1 cellular context compared by ENCODE assay signal in the genomic region with DNA sequence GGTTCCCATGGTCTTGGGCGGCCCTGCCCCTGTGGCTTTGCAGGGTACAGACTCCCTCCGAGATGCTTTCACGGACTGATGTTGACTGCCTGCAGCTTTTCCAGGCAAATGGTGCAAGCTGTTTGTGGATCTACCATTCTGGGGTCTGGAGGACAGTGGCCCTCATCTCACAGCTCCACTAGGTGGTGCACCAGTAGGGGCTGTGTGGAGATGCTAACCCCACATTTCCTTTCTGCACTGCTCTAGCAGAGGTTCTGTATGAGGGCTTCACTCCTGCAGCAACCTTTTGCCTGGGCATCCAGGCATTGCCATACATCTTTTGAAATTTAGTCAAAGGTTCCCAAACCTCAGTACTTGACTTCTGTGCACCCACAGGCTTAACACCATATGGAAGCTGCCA.
TF ChIP-seq lines count a peak whose summit lies in the region.

No MANE protein-coding gene starts in this region.

TF ChIP-seq in WTC11, 78 proteins besides CTCF, POLR2A, EP300 and RAD21 (continued from another document):
- TF ChIP-seq, protein P1, sequence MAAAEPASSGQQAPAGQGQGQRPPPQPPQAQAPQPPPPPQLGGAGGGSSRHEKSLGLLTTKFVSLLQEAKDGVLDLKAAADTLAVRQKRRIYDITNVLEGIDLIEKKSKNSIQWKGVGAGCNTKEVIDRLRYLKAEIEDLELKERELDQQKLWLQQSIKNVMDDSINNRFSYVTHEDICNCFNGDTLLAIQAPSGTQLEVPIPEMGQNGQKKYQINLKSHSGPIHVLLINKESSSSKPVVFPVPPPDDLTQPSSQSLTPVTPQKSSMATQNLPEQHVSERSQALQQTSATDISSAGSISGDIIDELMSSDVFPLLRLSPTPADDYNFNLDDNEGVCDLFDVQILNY (CRISPR knock-in tag; IDR thresholded peaks at IDR 0.05): no peak
- TF ChIP-seq EMX1 (CRISPR knock-in tag; IDR thresholded peaks at IDR 0.05) (no peak), TP53 (CRISPR knock-in tag; IDR thresholded peaks at IDR 0.05) (no peak), ESRRA (CRISPR knock-in tag; IDR thresholded peaks at IDR 0.05; ENCODE audit: borderline replicate concordance) (no peak)
- TF ChIP-seq, protein P2, sequence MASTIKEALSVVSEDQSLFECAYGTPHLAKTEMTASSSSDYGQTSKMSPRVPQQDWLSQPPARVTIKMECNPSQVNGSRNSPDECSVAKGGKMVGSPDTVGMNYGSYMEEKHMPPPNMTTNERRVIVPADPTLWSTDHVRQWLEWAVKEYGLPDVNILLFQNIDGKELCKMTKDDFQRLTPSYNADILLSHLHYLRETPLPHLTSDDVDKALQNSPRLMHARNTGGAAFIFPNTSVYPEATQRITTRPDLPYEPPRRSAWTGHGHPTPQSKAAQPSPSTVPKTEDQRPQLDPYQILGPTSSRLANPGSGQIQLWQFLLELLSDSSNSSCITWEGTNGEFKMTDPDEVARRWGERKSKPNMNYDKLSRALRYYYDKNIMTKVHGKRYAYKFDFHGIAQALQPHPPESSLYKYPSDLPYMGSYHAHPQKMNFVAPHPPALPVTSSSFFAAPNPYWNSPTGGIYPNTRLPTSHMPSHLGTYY (CRISPR knock-in tag; IDR thresholded peaks at IDR 0.05): no peak
